7 cellular contexts compared by ENCODE assay signal in genomic region chr10:96830511-96831199, GRCh38. TPM values are rescaled to one million over a fixed set of nuclear protein-coding genes. Genes with fewer than 3 reads are reported as not detected.
DNase-seq lines count a peak whose midpoint lies in the region; ATAC-seq, FAIRE-seq and TF ChIP-seq lines count a peak whose summit lies in the region.

No MANE protein-coding gene starts in this region.

- H3K4me1 ChIP-seq in MM.1S (ENCODE audit: low read length) = peaks cover 16% of the 10 kb centered on the region
- H3K4me1 ChIP-seq in kidney (ENCODE audit: control insufficient read depth in 1 of 2, insufficient read depth in 1 of 2, low read depth in 1 of 2, low read length in 2 of 2) = peaks cover 3 to 5% of the 10 kb centered on the region in 2 donors

- peak overlapping the region; percentile 89 for H3K4me2 ChIP-seq in MM.1S (ENCODE audit: low read depth, low read length)

- H3K27ac ChIP-seq in MM.1S (ENCODE audit: low read length) = no peak overlapping the region
- H3K27ac ChIP-seq in kidney (ENCODE audit: low read depth in 2 of 2, low read length in 2 of 2) = no peak overlapping the region

- H3K36me3 Mint-ChIP-seq in T-helper 2 cell treated with Interferon-gamma antibody and Interleukin-4, amounts not matched to agents 5 μg/mL and 100 μg/mL, for 36 hours (ENCODE audit: low read depth) = peaks cover 10% of the 10 kb centered on the region

- peaks cover 28% of the 10 kb centered on the region for H3K4me1 Mint-ChIP-seq in T-helper 2 cell treated with Interferon-gamma antibody and Interleukin-4, amounts not matched to agents 5 μg/mL and 100 μg/mL, for 36 hours (ENCODE audit: low read depth)

- H3K9ac ChIP-seq in MM.1S (ENCODE audit: low read length) (peak overlapping the region; percentile 26; the same call in 1 of the 2 replicates), kidney (ENCODE audit: low read length in 2 of 2) (no peak overlapping the region)

- H3K9me3 Mint-ChIP-seq in T-helper 2 cell treated with Interferon-gamma antibody and Interleukin-4, amounts not matched to agents 5 μg/mL and 100 μg/mL, for 36 hours = no peaks in the 10 kb centered on the region

- H3F3A ChIP-seq in MM.1S (ENCODE audit: insufficient read depth, low read length) = peaks cover 15% of the 10 kb centered on the region

- H3K9me3 ChIP-seq in MM.1S (replicated peaks; ENCODE audit: insufficient read depth, low read length) = no peaks in the 10 kb centered on the region
- no peaks in the 10 kb centered on the region for H3K9me3 ChIP-seq in kidney (ENCODE audit: control insufficient read depth in 1 of 2, low read length in 2 of 2)

- H2AFZ ChIP-seq in MM.1S (ENCODE audit: low read length) = peak overlapping the region; percentile 72

- no peaks in the 10 kb centered on the region for H3K36me3 ChIP-seq in MM.1S (replicated peaks; ENCODE audit: insufficient read depth, low read length)
- H3K36me3 ChIP-seq in kidney (ENCODE audit: control insufficient read depth in 1 of 2, insufficient read depth in 2 of 2, low read length in 2 of 2) = no peaks in the 10 kb centered on the region

- ATAC-seq in GM18519 (IDR thresholded peaks at IDR 0.05; ENCODE audit: low FRiP score, unreplicated experiment) = no peak

- no peaks in the 10 kb centered on the region for H3K27me3 ChIP-seq in MM.1S (replicated peaks; ENCODE audit: insufficient read depth, low read length)

- DNase-seq in GM12865 (ENCODE audit: low read depth) = peak; percentile 92
- peak; percentile 88 for DNase-seq in MM.1S
- DNase-seq in T-helper 2 cell treated with Interferon-gamma antibody and Interleukin-4, amounts not matched to agents 5 μg/mL and 100 μg/mL, for 36 hours (ENCODE audit: low spot score) = peak; percentile 74
- peak; percentile 79 for DNase-seq in astrocyte of the hippocampus (ENCODE audit: low read depth, low spot score)
- no peak for DNase-seq in kidney
- DNase-seq in stimulated activated CD4-positive, alpha-beta T cell treated with anti-CD3 and anti-CD28 coated beads, Interleukin-1b, Interleukin-23, amount 100 ng/mL, for 48 hours = peak; percentile 81

- H3K4me3 ChIP-seq in GM12865 (ENCODE audit: low read depth, low read length) (peak overlapping the region; percentile 65; the same call in 1 of the 2 replicates), MM.1S (ENCODE audit: low read length) (peak overlapping the region; percentile 50; the same call in 1 of the 2 replicates), kidney (ENCODE audit: low read length in 2 of 2) (no peak overlapping the region)

- H3K4me3 Mint-ChIP-seq in T-helper 2 cell treated with Interferon-gamma antibody and Interleukin-4, amounts not matched to agents 5 μg/mL and 100 μg/mL, for 36 hours = peak overlapping the region; percentile 70

- peaks cover 9% of the 10 kb centered on the region; the same call in 1 of the 2 replicates for H4K20me1 ChIP-seq in MM.1S (ENCODE audit: insufficient read depth, low read length)

- intact Hi-C loops in kidney (cut with DNase I) = no loop called here

- TF ChIP-seq CTCF in GM12865 (IDR thresholded peaks at IDR 0.05; ENCODE audit: insufficient read depth, low read depth, low read length, missing control alignments) (peak; percentile 78), MM.1S (IDR thresholded peaks at IDR 0.05; ENCODE audit: low read length) (peak; percentile 88), kidney (IDR thresholded peaks at IDR 0.05; ENCODE audit: borderline replicate concordance, extremely low read depth, insufficient read depth) (peak; percentile 86)

- no peaks in the 10 kb centered on the region for H3K9me2 ChIP-seq in MM.1S (replicated peaks; ENCODE audit: insufficient read depth, low read length)

- H3K27me3 Mint-ChIP-seq in T-helper 2 cell treated with Interferon-gamma antibody and Interleukin-4, amounts not matched to agents 5 μg/mL and 100 μg/mL, for 36 hours (ENCODE audit: low read depth) = peaks cover 6% of the 10 kb centered on the region

- peaks cover 29% of the 10 kb centered on the region for H3K79me2 ChIP-seq in MM.1S (ENCODE audit: low read length)

- peak overlapping the region; percentile 73 for H3K27ac Mint-ChIP-seq in T-helper 2 cell treated with Interferon-gamma antibody and Interleukin-4, amounts not matched to agents 5 μg/mL and 100 μg/mL, for 36 hours

- peak; percentile 39 for FAIRE-seq in kidney (lab: Jason Lieb, UNC)

RNA-seq across cellular contexts. Expression of gene LCOR, which starts 1.4 kb away (rescaled TPM):
- 48.5 TPM for total RNA-seq in kidney
- 2.8 TPM for polyA plus RNA-seq in kidney (ENCODE audit: insufficient read depth, low read depth, low replicate concordance)

Comparison
In these comparisons a context has a peak if more than half of its experiments do, and no peak if none do; other contexts are left out.
1. H3K4me3 ChIP-seq: peak in GM12865 (single experiment) and MM.1S (single experiment); none in kidney (0 of 2).
2. Peak in every context shown above with its lines, with median percentiles within 50 percentile points of each other: CTCF ChIP-seq.